Comparison of ENCODE assay signal across 1 cellular context in genomic region chr5:59543826-59544442, GRCh38.
TF ChIP-seq lines count a peak whose summit lies in the region.

No MANE protein-coding gene starts in this region.

TF ChIP-seq in HEK293, 187 proteins besides CTCF, POLR2A, EP300 and RAD21 (continued from another document):
- TF ChIP-seq ZNF292 (tag by site-specific recombination; IDR thresholded peaks at IDR 0.05; ENCODE audit: borderline replicate concordance, low read depth) (no peak), ZNF521 (tag by site-specific recombination; IDR thresholded peaks at IDR 0.05) (no peak), PRDM6 (tag by site-specific recombination; IDR thresholded peaks at IDR 0.05) (peak; percentile 47; the same call in 1 of the 2 replicates), ZNF600 (tag by site-specific recombination; IDR thresholded peaks at IDR 0.05) (peak; percentile 29; the same call in 1 of the 2 replicates), ZNF561 (tag by site-specific recombination; IDR thresholded peaks at IDR 0.05; ENCODE audit: borderline replicate concordance) (no peak), ZSCAN4 (tag by site-specific recombination; IDR thresholded peaks at IDR 0.05) (no peak), ZNF530 (tag by site-specific recombination; IDR thresholded peaks at IDR 0.05; ENCODE audit: low read depth) (no peak), ZNF211 (tag by site-specific recombination; IDR thresholded peaks at IDR 0.05; ENCODE audit: low read depth) (no peak), ZBTB17 (tag by site-specific recombination; IDR thresholded peaks at IDR 0.05) (peak; percentile 57; the same call in 1 of the 2 replicates), PRDM10 (tag by site-specific recombination; IDR thresholded peaks at IDR 0.05) (peak; percentile 26; the same call in 1 of the 2 replicates), ZBTB20 (tag by site-specific recombination; IDR thresholded peaks at IDR 0.05) (peak; percentile 72), ZNF266 (tag by site-specific recombination; IDR thresholded peaks at IDR 0.05; ENCODE audit: low read depth) (no peak), SCRT1 (tag by site-specific recombination; IDR thresholded peaks at IDR 0.05; ENCODE audit: borderline replicate concordance) (no peak), ZNF664 (tag by site-specific recombination; IDR thresholded peaks at IDR 0.05) (no peak), TSHZ1 (tag by site-specific recombination; IDR thresholded peaks at IDR 0.05; ENCODE audit: borderline replicate concordance) (no peak)
- TF ChIP-seq, protein P1, sequence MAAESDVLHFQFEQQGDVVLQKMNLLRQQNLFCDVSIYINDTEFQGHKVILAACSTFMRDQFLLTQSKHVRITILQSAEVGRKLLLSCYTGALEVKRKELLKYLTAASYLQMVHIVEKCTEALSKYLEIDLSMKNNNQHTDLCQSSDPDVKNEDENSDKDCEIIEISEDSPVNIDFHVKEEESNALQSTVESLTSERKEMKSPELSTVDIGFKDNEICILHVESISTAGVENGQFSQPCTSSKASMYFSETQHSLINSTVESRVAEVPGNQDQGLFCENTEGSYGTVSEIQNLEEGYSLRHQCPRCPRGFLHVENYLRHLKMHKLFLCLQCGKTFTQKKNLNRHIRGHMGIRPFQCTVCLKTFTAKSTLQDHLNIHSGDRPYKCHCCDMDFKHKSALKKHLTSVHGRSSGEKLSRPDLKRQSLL (tag by site-specific recombination; IDR thresholded peaks at IDR 0.05): no peak
TF ChIP-seq in HEK293: peak in this region for 8.
